In the genomic region with DNA sequence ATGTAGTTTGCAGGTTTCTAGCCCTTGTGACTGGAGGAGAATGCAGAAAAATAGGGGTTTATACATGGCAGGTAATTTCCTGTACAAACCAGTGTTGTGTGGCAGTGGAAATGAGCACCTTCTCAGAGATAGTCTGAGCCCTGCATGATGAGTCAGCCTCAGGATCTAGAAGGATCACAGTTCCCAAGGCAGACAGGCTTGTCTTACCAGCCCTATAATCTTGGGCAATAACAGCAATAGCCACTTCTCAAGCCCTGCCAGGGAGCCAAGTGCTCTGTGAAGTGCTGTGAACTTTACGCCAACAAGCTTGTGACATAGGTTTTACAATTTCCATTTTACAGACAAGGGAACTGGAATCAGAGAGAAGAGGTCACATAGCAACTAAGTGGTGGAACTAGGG, we compare ENCODE assay signal across 15 cellular contexts.
DNase-seq lines count a peak whose midpoint lies in the region; ATAC-seq, FAIRE-seq and TF ChIP-seq lines count a peak whose summit lies in the region.
"Had no signal": no experiment of that assay in that cellular context is flagged by ENCODE, and none has a peak within 500 bp of the region (broad histone marks: within the 10 kb centered on the region; RNA-seq: fewer than 3 reads in every experiment).

No MANE protein-coding gene starts in this region.

- H3K27ac ChIP-seq in A549 (0 out of 6 replicates have a peak overlapping the region, but pooled peaks of 1 of the 2 experiments have one; percentile 8), tibial artery (no peak overlapping the region)

- no peaks in the 10 kb centered on the region for H3K9me3 ChIP-seq in A549
- no peaks in the 10 kb centered on the region for H3K9me3 ChIP-seq in tibial artery

- WGBS in A549 (ENCODE audit: missing lambda C conversion rate): 94% methylated on average over 1 of the region's 1 CpG

- H3K4me2 ChIP-seq in A549: no peak overlapping the region

- peaks cover 16% of the 10 kb centered on the region for H3K4me1 ChIP-seq in A549
- peaks cover 0 to 10% (median 7%) of the 10 kb centered on the region in 4 donors for H3K4me1 ChIP-seq in tibial artery

- H3K4me3 ChIP-seq in A549 (no peak overlapping the region), tibial artery (no peak overlapping the region)

- no peaks in the 10 kb centered on the region for H3K36me3 ChIP-seq in tibial artery

- POLR2A ChIA-PET in A549 (lab: Yijun Ruan, JAX): no interaction called here

- no peak for TF ChIP-seq POLR2A in A549 (IDR thresholded peaks at IDR 0.05; ENCODE audit: low read length)

- TF ChIP-seq RAD21 in A549 (conservative IDR thresholded peaks at IDR 0.05 in 1 of 2, IDR thresholded peaks at IDR 0.05 in 1 of 2): no peak

- no peak for TF ChIP-seq EP300 in A549 (IDR thresholded peaks at IDR 0.05)

- FAIRE-seq in A549 (lab: Jason Lieb, UNC): no peak
- FAIRE-seq: colon, GM12892 had no signal

- DNase-seq in A549 (ENCODE audit: low read depth in 1 of 2, low spot score in 1 of 2): peak in 1 of 2 experiments; percentile 5
- peak; percentile 59 for DNase-seq in HT1080 (ENCODE audit: low read depth)
- DNase-seq in amniotic epithelial cell (ENCODE audit: low read depth): peak; percentile 82
- peak; percentile 36 for DNase-seq in kidney glomerular epithelial cell (lab: John Stamatoyannopoulos, UW)
- no peak for DNase-seq in foreskin melanocyte
- no peak for DNase-seq in SKM-1 treated with dmso at 0.1 percent for 144 hours (lab: John Stamatoyannopoulos, UW; ENCODE audit: unreplicated experiment)
- no peak for DNase-seq in tibial artery
- DNase-seq: activated CD4-positive, CD25-positive, alpha-beta regulatory T cell; activated naive CD8-positive, alpha-beta T cell treated with anti-CD3 and anti-CD28 coated beads, Interleukin-2, amount 10 ng/mL, durations not matched to agents 7 days and 5 days; DND-41; KBM-7; NCI-H2029 had no signal

- intact Hi-C loops in tibial artery (cut with DNase I; ENCODE audit: low total_unique reads): no loop called here

- ATAC-seq in A549: peak; percentile 40 to 58; a peak in 4 of 6 replicates
- ATAC-seq in GM21390 (IDR thresholded peaks at IDR 0.05; ENCODE audit: unreplicated experiment): no peak

- TF ChIP-seq CTCF in A549 (IDR thresholded peaks at IDR 0.05): no peak
- TF ChIP-seq CTCF in tibial artery (IDR thresholded peaks at IDR 0.05): no peak

- no peaks in the 10 kb centered on the region for H3K27me3 ChIP-seq in tibial artery

- CTCF ChIA-PET in A549 (lab: Yijun Ruan, JAX): interaction anchor here (1.6 kb wide), 1 partner anchor 74 kb away, joined by 6 read pairs; no protein-coding TSS in a partner anchor

TF ChIP-seq in A549, 52 proteins besides CTCF, POLR2A, EP300 and RAD21:
- TF ChIP-seq SREBF2 (IDR thresholded peaks at IDR 0.05) (no peak), CBX2 (IDR thresholded peaks at IDR 0.05; ENCODE audit: borderline replicate concordance, low read depth) (no peak), RCOR1 (IDR thresholded peaks at IDR 0.05; ENCODE audit: low read depth, low read length) (no peak), HOXB5 (CRISPR knock-in tag; IDR thresholded peaks at IDR 0.05) (no peak), EHF (CRISPR knock-in tag; IDR thresholded peaks at IDR 0.05) (no peak), NFE2L2 (conservative IDR thresholded peaks at IDR 0.05; ENCODE audit: low read length) (no peak), POLR2AphosphoS2 (conservative IDR thresholded peaks at IDR 0.05; ENCODE audit: low read length) (no peak)
- TF ChIP-seq, protein P1, sequence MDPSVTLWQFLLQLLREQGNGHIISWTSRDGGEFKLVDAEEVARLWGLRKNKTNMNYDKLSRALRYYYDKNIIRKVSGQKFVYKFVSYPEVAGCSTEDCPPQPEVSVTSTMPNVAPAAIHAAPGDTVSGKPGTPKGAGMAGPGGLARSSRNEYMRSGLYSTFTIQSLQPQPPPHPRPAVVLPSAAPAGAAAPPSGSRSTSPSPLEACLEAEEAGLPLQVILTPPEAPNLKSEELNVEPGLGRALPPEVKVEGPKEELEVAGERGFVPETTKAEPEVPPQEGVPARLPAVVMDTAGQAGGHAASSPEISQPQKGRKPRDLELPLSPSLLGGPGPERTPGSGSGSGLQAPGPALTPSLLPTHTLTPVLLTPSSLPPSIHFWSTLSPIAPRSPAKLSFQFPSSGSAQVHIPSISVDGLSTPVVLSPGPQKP (IDR thresholded peaks at IDR 0.05; ENCODE audit: low read depth, low read length): no peak
- TF ChIP-seq, protein P2, sequence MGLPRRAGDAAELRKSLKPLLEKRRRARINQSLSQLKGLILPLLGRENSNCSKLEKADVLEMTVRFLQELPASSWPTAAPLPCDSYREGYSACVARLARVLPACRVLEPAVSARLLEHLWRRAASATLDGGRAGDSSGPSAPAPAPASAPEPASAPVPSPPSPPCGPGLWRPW (IDR thresholded peaks at IDR 0.05): no peak
- TF ChIP-seq, protein P3, sequence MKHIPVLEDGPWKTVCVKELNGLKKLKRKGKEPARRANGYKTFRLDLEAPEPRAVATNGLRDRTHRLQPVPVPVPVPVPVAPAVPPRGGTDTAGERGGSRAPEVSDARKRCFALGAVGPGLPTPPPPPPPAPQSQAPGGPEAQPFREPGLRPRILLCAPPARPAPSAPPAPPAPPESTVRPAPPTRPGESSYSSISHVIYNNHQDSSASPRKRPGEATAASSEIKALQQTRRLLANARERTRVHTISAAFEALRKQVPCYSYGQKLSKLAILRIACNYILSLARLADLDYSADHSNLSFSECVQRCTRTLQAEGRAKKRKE (CRISPR knock-in tag; IDR thresholded peaks at IDR 0.05; ENCODE audit: low read depth): no peak

Comparison
In these comparisons a context has a peak if more than half of its experiments do, and no peak if none do; other contexts are left out.
1. DNase-seq: peak in HT1080 (single experiment), amniotic epithelial cell (single experiment) and kidney glomerular epithelial cell (single experiment); none in foreskin melanocyte (single experiment), SKM-1 treated with dmso at 0.1 percent for 144 hours (single experiment) and tibial artery (0 of 2).